In genomic region chr2:47520302-47520630, GRCh38 we compare ENCODE assay signal across 8 cellular contexts. TPM values are rescaled to one million over a fixed set of nuclear protein-coding genes. Genes with fewer than 3 reads are reported as not detected.
DNase-seq lines count a peak whose midpoint lies in the region; ATAC-seq and TF ChIP-seq lines count a peak whose summit lies in the region.

No MANE protein-coding gene starts in this region.

- H3K4ac ChIP-seq in trophoblast cell (ENCODE audit: low read depth, low read length) = no peak overlapping the region

- peaks cover 3% of the 10 kb centered on the region for H3K9me3 ChIP-seq in trophoblast cell (ENCODE audit: insufficient read depth, low read depth, low read length)

- no peak overlapping the region for H3K4me2 ChIP-seq in trophoblast cell (ENCODE audit: low read length)

- no peak overlapping the region for H3K14ac ChIP-seq in trophoblast cell (ENCODE audit: low read length)

- H2BK120ac ChIP-seq in trophoblast cell (ENCODE audit: insufficient read depth, low read length, poor library complexity) = no peak overlapping the region

- no peaks in the 10 kb centered on the region for H3K4me1 ChIP-seq in trophoblast cell (ENCODE audit: control insufficient read depth in 1 of 2, insufficient read depth in 2 of 2, low read length in 2 of 2)

- no peak overlapping the region for H4K91ac ChIP-seq in trophoblast cell (ENCODE audit: low read depth, low read length)

- no peak overlapping the region for H2BK5ac ChIP-seq in trophoblast cell (ENCODE audit: low read depth, low read length, poor library complexity)

- no peak overlapping the region for H2AFZ ChIP-seq in trophoblast cell (ENCODE audit: insufficient read depth, low read length, poor library complexity)

- no peak overlapping the region for H3K23ac ChIP-seq in trophoblast cell (ENCODE audit: low read length)

- peaks cover 7 to 10% of the 10 kb centered on the region in 2 experiments for H3K36me3 ChIP-seq in trophoblast cell (ENCODE audit: control insufficient read depth in 1 of 2, insufficient read depth in 2 of 2, low read length in 2 of 2)

- no peak for DNase-seq in AG04449 (ENCODE audit: low read depth, low spot score)
- DNase-seq in GM13977 (ENCODE audit: low spot score) = peak; percentile 35
- peak; percentile 95 for DNase-seq in SIG-M5 (lab: John Stamatoyannopoulos, UW)
- no peak for DNase-seq in fibroblast of the aortic adventitia (ENCODE audit: low read depth)
- no peak for DNase-seq in NCI-H187 treated with DMSO at 0.1 percent for 48 hours (lab: John Stamatoyannopoulos, UW)
- DNase-seq in trophoblast cell = no peak
- no peak for DNase-seq in GOT3 (lab: John Stamatoyannopoulos, UW)

- CTCF ChIA-PET in AG04449 (lab: Yijun Ruan, JAX) = interaction anchor here (1.6 kb wide), 1 partner anchor 247 kb away, joined by 5 read pairs; no protein-coding TSS in a partner anchor

- WGBS in trophoblast cell (ENCODE audit: extremely low coverage, insufficient coverage, insufficient read length) = no CpG with 5 or more reads among the region's 8 CpGs

- no peaks in the 10 kb centered on the region for H3K27me3 ChIP-seq in trophoblast cell (ENCODE audit: insufficient read depth, low read length)

- H3K79me1 ChIP-seq in trophoblast cell (ENCODE audit: low read length) = no peaks in the 10 kb centered on the region

- H3K9ac ChIP-seq in trophoblast cell (ENCODE audit: low read length) = no peak overlapping the region

- no peak overlapping the region for H3K18ac ChIP-seq in trophoblast cell (ENCODE audit: low read length)

- H3K79me2 ChIP-seq in trophoblast cell (ENCODE audit: control insufficient read depth, insufficient read depth, low read length, poor library complexity) = no peaks in the 10 kb centered on the region

- in situ Hi-C loops in GM13977 (cut with MboI; ENCODE audit: low pct_unique_long_range_greater_than_20kb, low sequenced_read_pairs, unreplicated experiment) = no loop called here

- TF ChIP-seq CTCF in AG04449 (IDR thresholded peaks at IDR 0.05; ENCODE audit: insufficient read depth, low read length, missing control alignments) = no peak
- TF ChIP-seq CTCF in GM13977 (IDR thresholded peaks at IDR 0.05; ENCODE audit: extremely low read depth, insufficient read depth, missing control alignments) = no peak
- TF ChIP-seq CTCF in fibroblast of the aortic adventitia (IDR thresholded peaks at IDR 0.05; ENCODE audit: insufficient read depth, low read length) = no peak

- H4K12ac ChIP-seq in trophoblast cell (ENCODE audit: low read depth, low read length) = no peak overlapping the region

- no peak for ATAC-seq in GM21723 (IDR thresholded peaks at IDR 0.05; ENCODE audit: unreplicated experiment)

- H3K27ac ChIP-seq in trophoblast cell (ENCODE audit: low read depth, low read length) = no peak overlapping the region

- peak overlapping the region; percentile 15 for H3K4me3 ChIP-seq in AG04449 (ENCODE audit: low read depth, low read length)
- H3K4me3 ChIP-seq in fibroblast of the aortic adventitia (ENCODE audit: low read depth, low read length) = peak overlapping the region; percentile 63
- no peak overlapping the region for H3K4me3 ChIP-seq in trophoblast cell (ENCODE audit: low read depth, low read length)

- POLR2A ChIA-PET in AG04449 (lab: Yijun Ruan, JAX) = no interaction called here

- no peak overlapping the region for H4K8ac ChIP-seq in trophoblast cell (ENCODE audit: low read depth, low read length)

- no peak overlapping the region for H2AK5ac ChIP-seq in trophoblast cell (ENCODE audit: low read length)

- no peak overlapping the region for H2BK12ac ChIP-seq in trophoblast cell (ENCODE audit: low read length)

RNA-seq across cellular contexts. Expression of gene KCNK12, which starts 50.5 kb away (rescaled TPM):
- not detected in 2 replicates for total RNA-seq in fibroblast of the aortic adventitia (ENCODE audit: low replicate concordance)
- 5.4 and 5.9 TPM in 2 replicates for polyA plus RNA-seq in trophoblast cell (2013)

Comparison
In these comparisons a context has a peak if more than half of its experiments do, and no peak if none do; other contexts are left out.
1. DNase-seq: peak in GM13977 (single experiment) and SIG-M5 (single experiment); none in AG04449 (single experiment), fibroblast of the aortic adventitia (single experiment), NCI-H187 treated with DMSO at 0.1 percent for 48 hours (single experiment), trophoblast cell (0 of 2) and GOT3 (single experiment).